ENCODE assay signal across 8 cellular contexts in genomic region chr1:212950243-212951057, GRCh38. TPM values are rescaled to one million over a fixed set of nuclear protein-coding genes. Genes with fewer than 3 reads are reported as not detected.
DNase-seq lines count a peak whose midpoint lies in the region; ATAC-seq and TF ChIP-seq lines count a peak whose summit lies in the region.

VASH2 (plus strand) TSS chr1:212950541; CDS start chr1:212951543, 1,002 bp downstream.

- no peak within 1 kb of the TSS for H3K27ac ChIP-seq in CD4-positive, alpha-beta T cell (ENCODE audit: low read depth, low read length)
- H3K27ac ChIP-seq in esophagus squamous epithelium: peak within 1 kb of the TSS in 3 of 4 donors; percentile 62 to 74 (median 65)

- POLR2A ChIA-PET in CD4-positive, alpha-beta T cell (lab: Charles Lee): no interaction called here

- intact Hi-C loops in CD4-positive, alpha-beta T cell (cut with DNase I, micrococcal nuclease): no loop called here
- intact Hi-C loops in esophagus squamous epithelium (cut with DNase I): no loop called here

- no peak within 1 kb of the TSS for H3K27ac Mint-ChIP-seq in CD4-positive, alpha-beta T cell
- H3K27ac Mint-ChIP-seq in stimulated activated naive B cell treated with anti-CD40 and anti-IgM and Interleukin-4, amounts not matched to agents 10 μg/mL and 1 μg/mL and 100 μg/mL, for 72 hours: peak within 1 kb of the TSS; percentile 85

- no peaks in the 10 kb centered on the region for H3K9me3 ChIP-seq in CD4-positive, alpha-beta T cell (ENCODE audit: control insufficient read depth, low read length)
- H3K9me3 ChIP-seq in esophagus squamous epithelium: no peaks in the 10 kb centered on the region

- H3K4me1 Mint-ChIP-seq in CD4-positive, alpha-beta T cell (ENCODE audit: low read depth): no peaks in the 10 kb centered on the region
- H3K4me1 Mint-ChIP-seq in stimulated activated naive B cell treated with anti-CD40 and anti-IgM and Interleukin-4, amounts not matched to agents 10 μg/mL and 1 μg/mL and 100 μg/mL, for 72 hours: peaks cover 36 to 39% of the 10 kb centered on the region in 2 donors

- H3K27me3 ChIP-seq in CD4-positive, alpha-beta T cell (ENCODE audit: control insufficient read depth, insufficient read depth, low read length): peaks cover 24% of the 10 kb centered on the region
- H3K27me3 ChIP-seq in esophagus squamous epithelium: peaks cover 0 to 38% (median 3%) of the 10 kb centered on the region in 4 donors

- peak within 1 kb of the TSS; percentile 41 to 68 (median 58) for H3K4me3 ChIP-seq in esophagus squamous epithelium

- no peaks in the 10 kb centered on the region for H3K36me3 Mint-ChIP-seq in CD4-positive, alpha-beta T cell (ENCODE audit: low read depth)
- H3K36me3 Mint-ChIP-seq in stimulated activated naive B cell treated with anti-CD40 and anti-IgM and Interleukin-4, amounts not matched to agents 10 μg/mL and 1 μg/mL and 100 μg/mL, for 72 hours: peaks cover 0 to 2% of the 10 kb centered on the region in 2 donors

- peak; percentile 94 for ATAC-seq in CD4-positive, alpha-beta T cell (ENCODE audit: poor library complexity)
- ATAC-seq in GM19328 (IDR thresholded peaks at IDR 0.05; ENCODE audit: unreplicated experiment) (peak; percentile 93), HG03460 (IDR thresholded peaks at IDR 0.05; ENCODE audit: unreplicated experiment) (peak; percentile 97)
- ATAC-seq in stimulated activated naive B cell treated with anti-CD40 and anti-IgM and Interleukin-4, amounts not matched to agents 10 μg/mL and 1 μg/mL and 100 μg/mL, for 72 hours (replicated peaks): peak; percentile 90 to 95

- WGBS in esophagus squamous epithelium, 2 donors: 3 to 5% methylated on average over 5 to 13 of the region's 59 CpGs

- peak within 1 kb of the TSS; percentile 84 for H3K4me3 Mint-ChIP-seq in CD4-positive, alpha-beta T cell
- H3K4me3 Mint-ChIP-seq in stimulated activated naive B cell treated with anti-CD40 and anti-IgM and Interleukin-4, amounts not matched to agents 10 μg/mL and 1 μg/mL and 100 μg/mL, for 72 hours: peak within 1 kb of the TSS; percentile 86 to 87

- no peak for TF ChIP-seq POLR2A in esophagus squamous epithelium (IDR thresholded peaks at IDR 0.05)

- peaks cover 51% of the 10 kb centered on the region for H3K27me3 Mint-ChIP-seq in CD4-positive, alpha-beta T cell
- peaks cover 34 to 39% of the 10 kb centered on the region in 2 donors for H3K27me3 Mint-ChIP-seq in stimulated activated naive B cell treated with anti-CD40 and anti-IgM and Interleukin-4, amounts not matched to agents 10 μg/mL and 1 μg/mL and 100 μg/mL, for 72 hours

- H3K9me3 Mint-ChIP-seq in CD4-positive, alpha-beta T cell: no peaks in the 10 kb centered on the region
- no peaks in the 10 kb centered on the region for H3K9me3 Mint-ChIP-seq in stimulated activated naive B cell treated with anti-CD40 and anti-IgM and Interleukin-4, amounts not matched to agents 10 μg/mL and 1 μg/mL and 100 μg/mL, for 72 hours

- CTCF ChIA-PET in CD4-positive, alpha-beta T cell (lab: Charles Lee): no interaction called here

- peaks cover 15 to 37% (median 18%) of the 10 kb centered on the region in 3 donors for H3K4me1 ChIP-seq in esophagus squamous epithelium

- DNase-seq in CD4-positive, alpha-beta T cell: peak; percentile 18 to 57 (median 31)
- DNase-seq in NCI-H748 treated with DMSO at 0.1 percent for 48 hours (lab: John Stamatoyannopoulos, UW) (peak; percentile 76), activated T-cell treated with anti-CD3 and anti-CD28 coated beads for 1 hour (ENCODE audit: low read depth) (peak; percentile 37), esophagus squamous epithelium (lab: John Stamatoyannopoulos, UW) (peak; percentile 26), myocyte (ENCODE audit: low read depth) (peak; percentile 97)
- DNase-seq in stimulated activated naive B cell treated with anti-CD40 and anti-IgM and Interleukin-4, amounts not matched to agents 10 μg/mL and 1 μg/mL and 100 μg/mL, for 72 hours: peak; percentile 57

- no peaks in the 10 kb centered on the region for H3K36me3 ChIP-seq in esophagus squamous epithelium

- no peak for TF ChIP-seq CTCF in CD4-positive, alpha-beta T cell (IDR thresholded peaks at IDR 0.05)
- TF ChIP-seq CTCF in esophagus squamous epithelium (IDR thresholded peaks at IDR 0.05): no peak

RNA-seq across cellular contexts. Expression of gene VASH2, which starts in this region (rescaled TPM):
- total RNA-seq in CD4-positive, alpha-beta T cell: under 1 TPM; 0.11 to 0.17 TPM
- total RNA-seq in esophagus squamous epithelium (1 to 10 TPM in 3 of 4 donors, under 1 TPM in 1; 0.27 to 3.4 (median 2.4) TPM), myocyte (75.0 and 113 TPM in 2 replicates)
- 57.7 TPM for polyA plus RNA-seq in myocyte (2012)

Comparison
In these comparisons a context has a peak if more than half of its experiments do, and no peak if none do; other contexts are left out.
1. RNA of gene VASH2 (total RNA-seq): 75.0 to 113 TPM in myocyte; 0.27 to 3.4 TPM in esophagus squamous epithelium and 0.11 to 0.17 TPM in CD4-positive, alpha-beta T cell; every median in the first group is over 10 times any median in the second.
2. Peak in DNase-seq and ATAC-seq in CD4-positive, alpha-beta T cell; RNA of the gene not detected or under 1 TPM.
3. DNase-seq: peak in every context shown above with its lines; median percentile 97 in myocyte; 76 in NCI-H748 treated with DMSO at 0.1 percent for 48 hours; 57 in stimulated activated naive B cell treated with anti-CD40 and anti-IgM and Interleukin-4, amounts not matched to agents 10 μg/mL and 1 μg/mL and 100 μg/mL, for 72 hours; 37 in activated T-cell treated with anti-CD3 and anti-CD28 coated beads for 1 hour; 31 in CD4-positive, alpha-beta T cell; 26 in esophagus squamous epithelium.
4. Peak in every context shown above with its lines, with median percentiles within 50 percentile points of each other: ATAC-seq.